26 cellular contexts compared by ENCODE assay signal in genomic region chr5:57764479-57765089, GRCh38.
"Had no signal": no experiment of that assay in that cellular context is flagged by ENCODE, and none has a peak within 500 bp of the region (broad histone marks: within the 10 kb centered on the region; RNA-seq: fewer than 3 reads in every experiment).

No MANE protein-coding gene starts in this region.

- H3K27me3 ChIP-seq: esophagus muscularis mucosa, foreskin keratinocyte, gastroesophageal sphincter, heart left ventricle, hepatocyte, neutrophil, pancreas, right lobe of liver, stomach, thyroid gland had no signal

- H3K9me3 Mint-ChIP-seq: memory B cell, natural killer cell had no signal

- H3K36me3 Mint-ChIP-seq: memory B cell, natural killer cell had no signal

- H3K27ac ChIP-seq: coronary artery, esophagus muscularis mucosa, foreskin keratinocyte, gastroesophageal sphincter, heart left ventricle, hepatocyte, neutrophil, pancreas, right lobe of liver, stomach, thyroid gland had no signal

- H3K4me2 ChIP-seq: hepatocyte had no signal

- H3K27ac Mint-ChIP-seq: memory B cell, natural killer cell, progenitor cell of endocrine pancreas had no signal

- H3K27me3 Mint-ChIP-seq: progenitor cell of endocrine pancreas had no signal

- DNase-seq: dermis blood vessel endothelial cell; effector memory CD4-positive, alpha-beta T cell; foreskin keratinocyte; heart left ventricle; kidney; natural killer cell; pancreas; right lobe of liver; small intestine; stimulated activated CD4-positive, alpha-beta T cell treated with anti-CD3 and anti-CD28 coated beads, Interleukin-15, amount 100 ng/mL, for 24 hours; stimulated activated CD4-positive, alpha-beta T cell treated with anti-CD3 and anti-CD28 coated beads, Interleukin-4, amount 100 ng/mL, for 1 hour; stimulated activated CD8-positive, alpha-beta memory T cell treated with anti-CD3 and anti-CD28 coated beads, Interleukin-4, amount 100 ng/mL, for 48 hours; stimulated activated naive CD4-positive, alpha-beta T cell treated with Interleukin-2 at 50 U/mL for 16 hours; stomach; thyroid gland; trophoblast cell had no signal

- H2AFZ ChIP-seq: hepatocyte had no signal

- H3K4me1 Mint-ChIP-seq: memory B cell, natural killer cell had no signal

- FAIRE-seq: endothelial cell of umbilical vein, kidney, pancreas, small intestine had no signal

- ATAC-seq: foreskin keratinocyte, gastroesophageal sphincter, heart left ventricle, left lobe of liver, natural killer cell, pancreas, right lobe of liver had no signal

- H3K36me3 ChIP-seq: esophagus muscularis mucosa, gastroesophageal sphincter, heart left ventricle, neutrophil, pancreas, right lobe of liver, stomach, thyroid gland had no signal

- H3K4me3 ChIP-seq: coronary artery, esophagus muscularis mucosa, gastroesophageal sphincter, heart left ventricle, hepatocyte, lung, pancreas, right lobe of liver, stomach, thyroid gland had no signal

- H3K4me1 ChIP-seq: esophagus muscularis mucosa, foreskin keratinocyte, gastroesophageal sphincter, heart left ventricle, right lobe of liver, thyroid gland had no signal

- H3K4me3 Mint-ChIP-seq: memory B cell, natural killer cell had no signal

- H3K9me3 ChIP-seq: esophagus muscularis mucosa, gastroesophageal sphincter, heart left ventricle, neutrophil, pancreas, right lobe of liver, stomach, thyroid gland had no signal
